1 cellular context compared by ENCODE assay signal in the genomic region with DNA sequence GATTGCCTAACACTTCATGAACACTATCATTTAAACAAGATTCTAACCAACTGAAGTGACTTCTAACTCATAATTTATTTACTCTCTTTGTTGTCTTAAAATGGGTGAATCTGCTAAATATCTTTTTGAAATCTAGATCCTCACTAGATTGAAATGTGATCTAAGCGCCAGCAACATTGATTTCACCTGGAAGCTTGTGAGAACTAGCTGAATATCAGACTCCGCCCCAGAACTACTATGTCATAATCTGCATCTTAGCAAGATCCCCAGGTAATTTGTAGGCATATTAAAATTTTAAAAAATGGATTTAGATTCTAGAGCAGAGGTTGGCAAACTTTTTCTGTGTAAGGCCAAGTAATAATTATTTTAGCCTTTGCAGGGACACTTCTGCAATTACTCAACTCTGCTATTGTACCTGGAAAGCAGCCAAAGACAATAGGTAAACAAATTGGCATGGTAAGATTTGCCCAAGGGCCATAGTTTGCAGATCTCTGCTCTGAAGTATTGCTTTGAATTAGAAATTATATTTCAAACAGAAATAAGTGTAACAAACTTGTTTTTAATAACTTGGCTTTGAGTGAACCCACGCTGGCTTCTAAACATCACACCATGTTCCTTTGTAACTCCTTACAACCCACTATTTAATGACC.
TF ChIP-seq lines count a peak whose summit lies in the region.

No MANE protein-coding gene starts in this region.

TF ChIP-seq in HEK293, 187 proteins besides CTCF, POLR2A, EP300 and RAD21 (continued from another document):
- TF ChIP-seq ZNF555 (tag by site-specific recombination; conservative IDR thresholded peaks at IDR 0.05) (no peak), SALL2 (tag by site-specific recombination; IDR thresholded peaks at IDR 0.05; ENCODE audit: borderline replicate concordance) (no peak), ZNF473 (tag by site-specific recombination; IDR thresholded peaks at IDR 0.05) (no peak)
TF ChIP-seq in HEK293: peak in this region for 3.
